Comparison of ENCODE assay signal across 8 cellular contexts in the genomic region with DNA sequence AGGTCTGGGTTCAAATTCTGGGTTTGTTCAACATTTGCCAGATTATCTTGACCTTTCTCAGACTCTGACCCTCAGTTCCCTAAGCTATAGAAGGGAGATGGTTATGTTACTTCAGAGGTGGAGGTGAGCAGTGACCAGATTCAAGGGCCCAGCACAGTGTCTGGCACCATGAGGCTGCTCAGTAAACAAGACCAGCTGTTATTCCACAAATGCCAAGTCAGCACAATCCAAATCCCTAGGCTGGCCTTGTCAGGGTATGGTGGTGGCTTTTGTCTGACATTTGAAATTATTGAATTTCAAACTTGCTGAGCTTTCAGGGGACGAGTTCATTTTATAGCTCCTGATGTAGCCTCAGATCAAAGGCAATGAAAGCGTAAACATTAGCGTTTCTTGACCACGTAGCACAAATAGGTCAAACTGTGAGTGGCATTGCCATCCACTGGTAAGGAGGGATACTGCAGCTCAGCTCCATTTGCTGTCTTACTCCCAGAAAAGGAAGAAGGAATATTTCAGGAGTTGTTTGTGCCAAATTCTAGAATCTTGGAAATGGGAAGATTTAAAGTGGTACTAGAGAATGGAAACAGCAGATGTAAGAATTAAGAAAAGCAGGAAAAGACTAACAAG.
DNase-seq lines count a peak whose midpoint lies in the region; ATAC-seq and TF ChIP-seq lines count a peak whose summit lies in the region.

No MANE protein-coding gene starts in this region.

- H3K9me3 ChIP-seq in ovary, result no peaks in the 10 kb centered on the region

- H3K4me3 Mint-ChIP-seq in activated CD4-positive, alpha-beta memory T cell treated with anti-CD3 and anti-CD28 coated beads for 36 hours, result no peak overlapping the region

- peaks cover 49% of the 10 kb centered on the region for H3K36me3 Mint-ChIP-seq in activated CD4-positive, alpha-beta memory T cell treated with anti-CD3 and anti-CD28 coated beads for 36 hours

- H3K27me3 ChIP-seq in HL-60 (ENCODE audit: insufficient read depth, poor library complexity, severe bottlenecking) (no peaks in the 10 kb centered on the region), ovary (no peaks in the 10 kb centered on the region)

- no peaks in the 10 kb centered on the region for H3K9me3 Mint-ChIP-seq in activated CD4-positive, alpha-beta memory T cell treated with anti-CD3 and anti-CD28 coated beads for 36 hours

- CTCF ChIA-PET in activated CD4-positive, alpha-beta memory T cell treated with anti-CD3 and anti-CD28 coated beads for 36 hours (lab: Charles Lee), result interaction anchor here (1.3 kb wide), 1 partner anchor 595 kb away, joined by 4 read pairs; no protein-coding TSS in a partner anchor

- 59 to 68% (median 64%) methylated on average over 4 of the region's 4 CpGs for WGBS in ovary, 3 donors

- H3K36me3 ChIP-seq in ovary, result no peaks in the 10 kb centered on the region

- POLR2A ChIA-PET in activated CD4-positive, alpha-beta memory T cell treated with anti-CD3 and anti-CD28 coated beads for 36 hours (lab: Charles Lee), result no interaction called here

- H3K27me3 Mint-ChIP-seq in activated CD4-positive, alpha-beta memory T cell treated with anti-CD3 and anti-CD28 coated beads for 36 hours, result no peaks in the 10 kb centered on the region

- DNase-seq in AG10803 (ENCODE audit: low read depth) (peak; percentile 20), HL-60 (ENCODE audit: low read depth in 1 of 2, low spot score in 1 of 2) (no peak), left colon (no peak), hippocampal formation (lab: John Stamatoyannopoulos, UW) (no peak), omental fat pad (ENCODE audit: low spot score) (no peak), ovary (no peak)
- no peak for DNase-seq in activated CD4-positive, alpha-beta memory T cell treated with anti-CD3 and anti-CD28 coated beads for 36 hours
- DNase-seq in stimulated activated CD4-positive, alpha-beta T cell treated with anti-CD3 and anti-CD28 coated beads, Interleukin-4, amount 100 ng/mL, for 1 hour, result no peak

- TF ChIP-seq POLR2A in ovary (IDR thresholded peaks at IDR 0.05), result no peak

- TF ChIP-seq CTCF in AG10803 (conservative IDR thresholded peaks at IDR 0.05; ENCODE audit: low read length) (peak; percentile 53), HL-60 (IDR thresholded peaks at IDR 0.05; ENCODE audit: insufficient read depth, low read length) (peak; percentile 1), omental fat pad (IDR thresholded peaks at IDR 0.05) (no peak), ovary (IDR thresholded peaks at IDR 0.05) (no peak)

- peak overlapping the region; percentile 20 for H3K27ac Mint-ChIP-seq in activated CD4-positive, alpha-beta memory T cell treated with anti-CD3 and anti-CD28 coated beads for 36 hours

- intact Hi-C loops in activated CD4-positive, alpha-beta memory T cell treated with anti-CD3 and anti-CD28 coated beads for 36 hours (cut with micrococcal nuclease), result no loop called here
- intact Hi-C loops in left colon (cut with DNase I, micrococcal nuclease), result loop anchor here in 1 of 2 donors (10.0 kb wide), 1 partner anchor 586 kb away; a partner anchor contains a TSS
- intact Hi-C loops in ovary (cut with DNase I), result loop anchor here in 3 of 4 donors (10.0 kb wide), 1 partner anchor 596 kb away; no protein-coding TSS in a partner anchor

- H3K4me3 ChIP-seq in AG10803 (ENCODE audit: low read length) (no peak overlapping the region), HL-60 (replicated peaks; ENCODE audit: insufficient read depth, low read length) (no peak overlapping the region), ovary (no peak overlapping the region)

- ATAC-seq in left colon (peak; percentile 81), omental fat pad (ENCODE audit: low FRiP score) (no peak)

- no peak overlapping the region for H3K27ac ChIP-seq in HL-60 (replicated peaks)
- H3K27ac ChIP-seq in ovary, result no peak overlapping the region

- peaks cover 32% of the 10 kb centered on the region for H3K4me1 Mint-ChIP-seq in activated CD4-positive, alpha-beta memory T cell treated with anti-CD3 and anti-CD28 coated beads for 36 hours (ENCODE audit: low read depth)

- TF ChIP-seq EP300 in ovary (IDR thresholded peaks at IDR 0.05), result no peak

- H3K4me1 ChIP-seq in ovary (ENCODE audit: insufficient read depth), result no peaks in the 10 kb centered on the region

Comparison
In these comparisons a context has a peak if more than half of its experiments do, and no peak if none do; other contexts are left out.
1. CTCF ChIP-seq: peak in AG10803 (single experiment) and HL-60 (single experiment); none in omental fat pad (0 of 3) and ovary (0 of 3).